Comparison of ENCODE assay signal across 22 cellular contexts in genomic region chr11:112525844-112526590, GRCh38.
DNase-seq lines count a peak whose midpoint lies in the region; ATAC-seq, FAIRE-seq and TF ChIP-seq lines count a peak whose summit lies in the region.
"Had no signal": no experiment of that assay in that cellular context is flagged by ENCODE, and none has a peak within 500 bp of the region (broad histone marks: within the 10 kb centered on the region; RNA-seq: fewer than 3 reads in every experiment).

No MANE protein-coding gene starts in this region.

- no peak overlapping the region for H2AFZ ChIP-seq in DND-41 (ENCODE audit: low read depth, low read length)
- no peak overlapping the region for H2AFZ ChIP-seq in astrocyte (ENCODE audit: low read depth, low read length)

- H3K9me3 Mint-ChIP-seq in astrocyte (ENCODE audit: unreplicated experiment) (peaks cover 3% of the 10 kb centered on the region), natural killer cell (no peaks in the 10 kb centered on the region)
- H3K9me3 Mint-ChIP-seq: activated naive CD8-positive, alpha-beta T cell treated with anti-CD3 and anti-CD28 coated beads, Interleukin-2, amount 10 ng/mL, durations not matched to agents 7 days and 5 days; activated T-helper 2 cell treated with anti-CD3 and anti-CD28 coated beads, Interferon-gamma antibody, Interleukin-2, Interleukin-4, amounts not matched to agents 10 μg/mL and 5 μg/mL and 100 μg/mL, durations not matched to agents 14 hours and 24 hours and 36 hours; CD8-positive, alpha-beta T cell; stimulated activated naive B cell treated with anti-CD40 and anti-IgM and Interleukin-4, amounts not matched to agents 10 μg/mL and 1 μg/mL and 100 μg/mL, for 72 hours had no signal

- H3K4me3 ChIP-seq in DND-41 (ENCODE audit: low read depth in 1 of 2, low read length in 2 of 2) (no peak overlapping the region), HEK293 (ENCODE audit: low read depth, low read length) (no peak overlapping the region), astrocyte (ENCODE audit: insufficient read depth, low read depth, low read length) (no peak overlapping the region)
- H3K4me3 ChIP-seq: colonic mucosa, HAP-1, skin epidermis, testis had no signal

- H3K27ac Mint-ChIP-seq in astrocyte (ENCODE audit: unreplicated experiment): peak overlapping the region; percentile 26
- H3K27ac Mint-ChIP-seq in natural killer cell: peak overlapping the region in 1 of 2 donors; percentile 80
- H3K27ac Mint-ChIP-seq: activated T-helper 2 cell treated with anti-CD3 and anti-CD28 coated beads, Interferon-gamma antibody, Interleukin-2, Interleukin-4, amounts not matched to agents 10 μg/mL and 5 μg/mL and 100 μg/mL, durations not matched to agents 14 hours and 24 hours and 36 hours; CD8-positive, alpha-beta T cell; progenitor cell of endocrine pancreas; stimulated activated naive B cell treated with anti-CD40 and anti-IgM and Interleukin-4, amounts not matched to agents 10 μg/mL and 1 μg/mL and 100 μg/mL, for 72 hours had no signal

- H3K4me1 Mint-ChIP-seq in astrocyte (ENCODE audit: low read depth, unreplicated experiment): peaks cover 2% of the 10 kb centered on the region
- peaks cover 0 to 36% of the 10 kb centered on the region in 2 donors for H3K4me1 Mint-ChIP-seq in natural killer cell
- H3K4me1 Mint-ChIP-seq: activated naive CD8-positive, alpha-beta T cell treated with anti-CD3 and anti-CD28 coated beads, Interleukin-2, amount 10 ng/mL, durations not matched to agents 7 days and 5 days; stimulated activated naive B cell treated with anti-CD40 and anti-IgM and Interleukin-4, amounts not matched to agents 10 μg/mL and 1 μg/mL and 100 μg/mL, for 72 hours had no signal

- H4K20me1 ChIP-seq in DND-41 (ENCODE audit: insufficient read depth, low read length): no peaks in the 10 kb centered on the region
- H4K20me1 ChIP-seq in astrocyte (ENCODE audit: insufficient read depth, low read length): no peaks in the 10 kb centered on the region

- no peak for FAIRE-seq in astrocyte (lab: Jason Lieb, UNC)

- H3K79me2 ChIP-seq in DND-41 (ENCODE audit: insufficient read depth, low read length) (no peaks in the 10 kb centered on the region), astrocyte (ENCODE audit: insufficient read depth, low read length) (no peaks in the 10 kb centered on the region)

- POLR2A ChIA-PET in HEK293 (lab: Yijun Ruan, JAX): no interaction called here

- H3K4me1 ChIP-seq in DND-41 (ENCODE audit: insufficient read depth, low read length): peaks cover 24% of the 10 kb centered on the region
- no peaks in the 10 kb centered on the region for H3K4me1 ChIP-seq in HEK293 (ENCODE audit: control insufficient read depth, insufficient read depth, low read length)
- no peaks in the 10 kb centered on the region for H3K4me1 ChIP-seq in astrocyte (ENCODE audit: insufficient read depth, low read length)
- H3K4me1 ChIP-seq: HAP-1, testis had no signal

- H3K27me3 ChIP-seq in DND-41 (ENCODE audit: insufficient read depth, low read length, poor library complexity): no peaks in the 10 kb centered on the region
- H3K27me3 ChIP-seq in astrocyte (ENCODE audit: insufficient read depth, low read length): no peaks in the 10 kb centered on the region
- H3K27me3 ChIP-seq: colonic mucosa, testis had no signal

- intact Hi-C loops in natural killer cell (cut with micrococcal nuclease): no loop called here

- H3K4me2 ChIP-seq in DND-41 (ENCODE audit: insufficient read depth, low read length) (no peak overlapping the region), astrocyte (ENCODE audit: low read length) (no peak overlapping the region)

- H3K9me3 ChIP-seq in DND-41 (ENCODE audit: insufficient read depth, low read length, severe bottlenecking): no peaks in the 10 kb centered on the region
- no peaks in the 10 kb centered on the region for H3K9me3 ChIP-seq in HEK293 (ENCODE audit: control insufficient read depth, insufficient read depth, low read depth, low read length)
- no peaks in the 10 kb centered on the region for H3K9me3 ChIP-seq in astrocyte (ENCODE audit: insufficient read depth, low read depth, low read length)
- H3K9me3 ChIP-seq: colonic mucosa, HAP-1, testis had no signal

- DNase-seq in DND-41: peak; percentile 74
- DNase-seq in astrocyte (ENCODE audit: low read depth): no peak
- DNase-seq in natural killer cell: no peak
- DNase-seq in occipital lobe (lab: John Stamatoyannopoulos, UW): no peak
- no peak for DNase-seq in NCI-H345 treated with DMSO at 0.1 percent for 48 hours (lab: John Stamatoyannopoulos, UW; ENCODE audit: unreplicated experiment)
- DNase-seq: activated CD4-positive, alpha-beta T cell treated with anti-CD3 and anti-CD28 coated beads for 4 hours; activated naive CD8-positive, alpha-beta T cell treated with anti-CD3 and anti-CD28 coated beads, Interleukin-2, amount 10 ng/mL, durations not matched to agents 7 days and 5 days; GDM1; kidney glomerular epithelial cell; NCI-H1048; NCI-H2029 treated with DMSO at 0.1 percent for 48 hours; stimulated activated naive B cell treated with anti-CD40 and anti-IgM and Interleukin-4, amounts not matched to agents 10 μg/mL and 1 μg/mL and 100 μg/mL, for 72 hours; T-helper 1 cell; testis had no signal

- TF ChIP-seq CTCF in DND-41 (IDR thresholded peaks at IDR 0.05; ENCODE audit: borderline replicate concordance, extremely low read depth, low read length, poor library complexity, severe bottlenecking) (no peak), HEK293 (tag by site-specific recombination; IDR thresholded peaks at IDR 0.05) (no peak), astrocyte (IDR thresholded peaks at IDR 0.05; ENCODE audit: insufficient read depth, low read depth, low read length) (no peak), natural killer cell (IDR thresholded peaks at IDR 0.05) (no peak)

- H3K27me3 Mint-ChIP-seq in astrocyte (ENCODE audit: low read depth, unreplicated experiment) (peaks cover 7% of the 10 kb centered on the region), natural killer cell (ENCODE audit: low read depth in 2 of 2) (peaks cover 0 to 7% of the 10 kb centered on the region in 2 donors)

- peak overlapping the region; percentile 62; the same call in 1 of the 2 replicates for H3K27ac ChIP-seq in DND-41 (ENCODE audit: low read length)
- no peak overlapping the region for H3K27ac ChIP-seq in HEK293 (ENCODE audit: extremely low read depth, low read depth, low read length)
- no peak overlapping the region for H3K27ac ChIP-seq in astrocyte (ENCODE audit: low read depth, low read length)
- H3K27ac ChIP-seq: testis had no signal

- CTCF ChIA-PET in HEK293 (lab: Yijun Ruan, JAX): interaction anchor here (1.0 kb wide), 2 partner anchors 29 to 87 kb away, joined by 3 read pairs; no protein-coding TSS in a partner anchor

- H3K36me3 Mint-ChIP-seq in astrocyte (ENCODE audit: low read depth, unreplicated experiment) (no peaks in the 10 kb centered on the region), natural killer cell (no peaks in the 10 kb centered on the region)
- H3K36me3 Mint-ChIP-seq: activated naive CD8-positive, alpha-beta T cell treated with anti-CD3 and anti-CD28 coated beads, Interleukin-2, amount 10 ng/mL, durations not matched to agents 7 days and 5 days; CD8-positive, alpha-beta T cell; stimulated activated naive B cell treated with anti-CD40 and anti-IgM and Interleukin-4, amounts not matched to agents 10 μg/mL and 1 μg/mL and 100 μg/mL, for 72 hours had no signal

- ATAC-seq in DND-41 (ENCODE audit: insufficient read depth, low read depth) (peak; percentile 84), natural killer cell (peak in 1 of 3 donors; percentile 68), GM21381 (IDR thresholded peaks at IDR 0.05; ENCODE audit: unreplicated experiment) (no peak)
- ATAC-seq: CD8-positive, alpha-beta T cell had no signal

- H3K36me3 ChIP-seq in DND-41 (ENCODE audit: insufficient read depth, low read length): no peaks in the 10 kb centered on the region
- no peaks in the 10 kb centered on the region for H3K36me3 ChIP-seq in HEK293 (ENCODE audit: control insufficient read depth in 2 of 2, insufficient read depth in 1 of 2, low read length in 2 of 2)
- no peaks in the 10 kb centered on the region for H3K36me3 ChIP-seq in astrocyte (ENCODE audit: insufficient read depth, low read length)
- H3K36me3 ChIP-seq: colonic mucosa, HAP-1 had no signal

- H3K9ac ChIP-seq in DND-41 (ENCODE audit: low read depth, low read length) (no peak overlapping the region), astrocyte (ENCODE audit: low read length) (no peak overlapping the region)

- H3K4me3 Mint-ChIP-seq in astrocyte (ENCODE audit: unreplicated experiment) (no peak overlapping the region), natural killer cell (peak overlapping the region; percentile 67)
- H3K4me3 Mint-ChIP-seq: activated naive CD8-positive, alpha-beta T cell treated with anti-CD3 and anti-CD28 coated beads, Interleukin-2, amount 10 ng/mL, durations not matched to agents 7 days and 5 days; CD8-positive, alpha-beta T cell; stimulated activated naive B cell treated with anti-CD40 and anti-IgM and Interleukin-4, amounts not matched to agents 10 μg/mL and 1 μg/mL and 100 μg/mL, for 72 hours had no signal

TF ChIP-seq in HEK293, 187 proteins besides CTCF, POLR2A, EP300 and RAD21:
- no peak for TF ChIP-seq ZNF423 (tag by site-specific recombination; IDR thresholded peaks at IDR 0.05)
- no peak for TF ChIP-seq ZNF658 (tag by site-specific recombination; IDR thresholded peaks at IDR 0.05)
- no peak for TF ChIP-seq ELK4 (IDR thresholded peaks at IDR 0.05; ENCODE audit: borderline replicate concordance, low read depth, low read length)
- peak; percentile 73 for TF ChIP-seq GLIS1 (tag by site-specific recombination; IDR thresholded peaks at IDR 0.05)
